Comparison of ENCODE assay signal across 10 cellular contexts in genomic region chr21:25370311-25370744, GRCh38.
DNase-seq lines count a peak whose midpoint lies in the region; ATAC-seq and TF ChIP-seq lines count a peak whose summit lies in the region.
"Had no signal": no experiment of that assay in that cellular context is flagged by ENCODE, and none has a peak within 500 bp of the region (broad histone marks: within the 10 kb centered on the region; RNA-seq: fewer than 3 reads in every experiment).

No MANE protein-coding gene starts in this region.

- ATAC-seq in T-helper 17 cell, result no peak

- H3K9me3 ChIP-seq in BE2C (no peaks in the 10 kb centered on the region), T-helper 17 cell (ENCODE audit: control insufficient read depth, low read length, poor library complexity, severe bottlenecking) (no peaks in the 10 kb centered on the region)
- H3K9me3 ChIP-seq: esophagus squamous epithelium had no signal

- H3K4me1 Mint-ChIP-seq in activated T-helper 1 cell treated with anti-CD3 and anti-CD28 coated beads, Interleukin-12 subunit alpha, Interleukin-12 subunit beta, Interleukin-2, Interleukin-4 antibody, amounts not matched to agents 30 ng/mL and 10 ng/mL and 1 ng/mL, durations not matched to agents 14 hours and 24 hours and 36 hours (ENCODE audit: low read depth), result peaks cover 5% of the 10 kb centered on the region
- no peaks in the 10 kb centered on the region for H3K4me1 Mint-ChIP-seq in T-helper 17 cell
- H3K4me1 Mint-ChIP-seq: nephron had no signal

- DNase-seq in BE2C, result peak; percentile 32
- DNase-seq in HS-5 (ENCODE audit: low read depth), result peak; percentile 95
- DNase-seq in brain pericyte (ENCODE audit: low read depth, low spot score), result peak; percentile 13
- peak; percentile 95 for DNase-seq in non-pigmented ciliary epithelial cell (ENCODE audit: low read depth)
- no peak for DNase-seq in activated T-helper 1 cell treated with anti-CD3 and anti-CD28 coated beads, Interleukin-12 subunit alpha, Interleukin-12 subunit beta, Interleukin-2, Interleukin-4 antibody, amounts not matched to agents 30 ng/mL and 10 ng/mL and 1 ng/mL, durations not matched to agents 14 hours and 24 hours and 36 hours (ENCODE audit: low spot score)
- DNase-seq in T-helper 17 cell, result no peak
- DNase-seq in NCI-H526 (lab: John Stamatoyannopoulos, UW), result no peak
- no peak for DNase-seq in retina
- DNase-seq: esophagus squamous epithelium had no signal

- H3K4me1 ChIP-seq in BE2C, result peaks cover 9% of the 10 kb centered on the region
- H3K4me1 ChIP-seq: esophagus squamous epithelium had no signal

- H3K4me3 ChIP-seq in BE2C (ENCODE audit: low read depth, low read length), result no peak overlapping the region
- H3K4me3 ChIP-seq: esophagus squamous epithelium had no signal

- no peak overlapping the region for H3K4me3 Mint-ChIP-seq in activated T-helper 1 cell treated with anti-CD3 and anti-CD28 coated beads, Interleukin-12 subunit alpha, Interleukin-12 subunit beta, Interleukin-2, Interleukin-4 antibody, amounts not matched to agents 30 ng/mL and 10 ng/mL and 1 ng/mL, durations not matched to agents 14 hours and 24 hours and 36 hours
- H3K4me3 Mint-ChIP-seq in T-helper 17 cell, result no peak overlapping the region
- H3K4me3 Mint-ChIP-seq: nephron had no signal

- H3K9me3 Mint-ChIP-seq in activated T-helper 1 cell treated with anti-CD3 and anti-CD28 coated beads, Interleukin-12 subunit alpha, Interleukin-12 subunit beta, Interleukin-2, Interleukin-4 antibody, amounts not matched to agents 30 ng/mL and 10 ng/mL and 1 ng/mL, durations not matched to agents 14 hours and 24 hours and 36 hours, result no peaks in the 10 kb centered on the region
- H3K9me3 Mint-ChIP-seq: nephron had no signal

- H3K36me3 Mint-ChIP-seq in activated T-helper 1 cell treated with anti-CD3 and anti-CD28 coated beads, Interleukin-12 subunit alpha, Interleukin-12 subunit beta, Interleukin-2, Interleukin-4 antibody, amounts not matched to agents 30 ng/mL and 10 ng/mL and 1 ng/mL, durations not matched to agents 14 hours and 24 hours and 36 hours (ENCODE audit: low read depth), result no peaks in the 10 kb centered on the region
- H3K36me3 Mint-ChIP-seq in T-helper 17 cell (ENCODE audit: low read depth), result no peaks in the 10 kb centered on the region

- H3K36me3 ChIP-seq in BE2C, result no peaks in the 10 kb centered on the region
- H3K36me3 ChIP-seq: esophagus squamous epithelium had no signal

- intact Hi-C loops in activated T-helper 1 cell treated with anti-CD3 and anti-CD28 coated beads, Interleukin-12 subunit alpha, Interleukin-12 subunit beta, Interleukin-2, Interleukin-4 antibody, amounts not matched to agents 30 ng/mL and 10 ng/mL and 1 ng/mL, durations not matched to agents 14 hours and 24 hours and 36 hours (cut with micrococcal nuclease), result no loop called here

- no peak overlapping the region for H3K27ac Mint-ChIP-seq in activated T-helper 1 cell treated with anti-CD3 and anti-CD28 coated beads, Interleukin-12 subunit alpha, Interleukin-12 subunit beta, Interleukin-2, Interleukin-4 antibody, amounts not matched to agents 30 ng/mL and 10 ng/mL and 1 ng/mL, durations not matched to agents 14 hours and 24 hours and 36 hours
- no peak overlapping the region for H3K27ac Mint-ChIP-seq in T-helper 17 cell
- H3K27ac Mint-ChIP-seq: nephron had no signal

- TF ChIP-seq CTCF in BE2C (IDR thresholded peaks at IDR 0.05; ENCODE audit: low read depth, low read length), result no peak

- no peaks in the 10 kb centered on the region for H3K27me3 Mint-ChIP-seq in activated T-helper 1 cell treated with anti-CD3 and anti-CD28 coated beads, Interleukin-12 subunit alpha, Interleukin-12 subunit beta, Interleukin-2, Interleukin-4 antibody, amounts not matched to agents 30 ng/mL and 10 ng/mL and 1 ng/mL, durations not matched to agents 14 hours and 24 hours and 36 hours (ENCODE audit: insufficient read depth)
- H3K27me3 Mint-ChIP-seq in T-helper 17 cell, result peaks cover 19% of the 10 kb centered on the region

- H3K27me3 ChIP-seq in BE2C, result no peaks in the 10 kb centered on the region
- H3K27me3 ChIP-seq: esophagus squamous epithelium had no signal

Comparison
In these comparisons a context has a peak if more than half of its experiments do, and no peak if none do; other contexts are left out.
1. DNase-seq: peak in BE2C (single experiment), HS-5 (single experiment), brain pericyte (single experiment) and non-pigmented ciliary epithelial cell (single experiment); none in activated T-helper 1 cell treated with anti-CD3 and anti-CD28 coated beads, Interleukin-12 subunit alpha, Interleukin-12 subunit beta, Interleukin-2, Interleukin-4 antibody, amounts not matched to agents 30 ng/mL and 10 ng/mL and 1 ng/mL, durations not matched to agents 14 hours and 24 hours and 36 hours (single experiment), T-helper 17 cell (0 of 3), NCI-H526 (0 of 2) and retina (single experiment).